ENCODE assay signal across 19 cellular contexts in the genomic region with DNA sequence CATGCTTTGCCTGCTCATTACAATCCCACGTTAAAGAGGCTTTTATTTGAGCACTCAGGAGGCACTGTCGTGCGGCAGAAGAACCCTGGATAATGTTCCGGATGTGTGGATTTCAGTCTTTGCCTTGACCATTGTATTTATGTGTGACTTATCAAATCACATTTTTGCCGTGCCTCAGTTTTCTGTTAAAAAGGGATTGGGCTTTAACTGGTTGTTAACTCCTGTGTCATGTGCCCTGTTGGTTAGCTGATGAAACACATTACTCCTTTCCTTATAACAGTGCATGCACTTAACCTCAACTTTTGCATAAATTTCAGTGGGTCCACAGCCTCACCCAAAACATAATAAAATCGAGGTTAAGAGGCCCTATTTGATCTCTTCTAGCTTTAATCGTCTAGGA. TPM values are rescaled to one million over a fixed set of nuclear protein-coding genes. Genes with fewer than 3 reads are reported as not detected.
DNase-seq lines count a peak whose midpoint lies in the region; ATAC-seq lines count a peak whose summit lies in the region.
"Had no signal": no experiment of that assay in that cellular context is flagged by ENCODE, and none has a peak within 500 bp of the region (broad histone marks: within the 10 kb centered on the region; RNA-seq: fewer than 3 reads in every experiment).

No MANE protein-coding gene starts in this region.

- no peak overlapping the region for H4K91ac ChIP-seq in mesenchymal stem cell (ENCODE audit: low read length)

- no peaks in the 10 kb centered on the region for H3K9me3 ChIP-seq in mesenchymal stem cell (ENCODE audit: control insufficient read depth, low read length)
- H3K9me3 ChIP-seq: gastrocnemius medialis had no signal

- H3K27ac Mint-ChIP-seq in activated T-helper 17 cell treated with anti-CD3 and anti-CD28 coated beads, Interleukin-2, amount 50 U/mL, for 72 hours: no peak overlapping the region
- H3K27ac Mint-ChIP-seq: activated B cell treated with CpG ODN at 0.5 μM for 24 hours, B cell, HFFc6, naive B cell had no signal

- H3K4me1 Mint-ChIP-seq in activated T-helper 17 cell treated with anti-CD3 and anti-CD28 coated beads, Interleukin-2, amount 50 U/mL, for 72 hours: peaks cover under 1% of the 10 kb centered on the region
- H3K4me1 Mint-ChIP-seq: naive B cell had no signal

- DNase-seq in mesenchymal stem cell (no peak), NCI-H82 treated with DMSO at 0.1 percent for 48 hours (lab: John Stamatoyannopoulos, UW; ENCODE audit: unreplicated experiment) (no peak), NCI-H1105 (lab: John Stamatoyannopoulos, UW) (no peak), NCI-H2029 treated with DMSO at 0.1 percent for 48 hours (lab: John Stamatoyannopoulos, UW) (no peak)
- DNase-seq: activated B cell treated with CpG ODN at 0.5 μM for 24 hours; activated T-cell treated with anti-CD3 and anti-CD28 coated beads, Interleukin-2, amount 50 U/mL, for 1 hour; gastrocnemius medialis; HFFc6; islet precursor cell; naive B cell; NCI-H1436; NCI-H82; stimulated activated CD4-positive, alpha-beta T cell treated with anti-CD3 and anti-CD28 coated beads, Interleukin-4, amount 100 ng/mL, for 24 hours; stimulated activated naive CD4-positive, alpha-beta T cell treated with Interleukin-2 at 50 U/mL for 16 hours had no signal

- WGBS in mesenchymal stem cell: 69% methylated on average over 7 of the region's 7 CpGs

- no peak overlapping the region for H3K27ac ChIP-seq in mesenchymal stem cell (ENCODE audit: low read length, poor library complexity, severe bottlenecking)
- H3K27ac ChIP-seq: gastrocnemius medialis had no signal

- H4K8ac ChIP-seq in mesenchymal stem cell (ENCODE audit: low read length): no peak overlapping the region

- peaks cover 3% of the 10 kb centered on the region for H3K4me1 ChIP-seq in mesenchymal stem cell (ENCODE audit: control insufficient read depth, insufficient read depth, low read depth, low read length)
- H3K4me1 ChIP-seq: gastrocnemius medialis had no signal

- H3K27me3 Mint-ChIP-seq in activated T-helper 17 cell treated with anti-CD3 and anti-CD28 coated beads, Interleukin-2, amount 50 U/mL, for 72 hours: no peaks in the 10 kb centered on the region
- H3K27me3 Mint-ChIP-seq: activated B cell treated with CpG ODN at 0.5 μM for 24 hours, B cell had no signal

- H3K9me3 Mint-ChIP-seq in activated T-helper 17 cell treated with anti-CD3 and anti-CD28 coated beads, Interleukin-2, amount 50 U/mL, for 72 hours: no peaks in the 10 kb centered on the region
- H3K9me3 Mint-ChIP-seq: activated B cell treated with CpG ODN at 0.5 μM for 24 hours, HFFc6, naive B cell had no signal

- H2BK5ac ChIP-seq in mesenchymal stem cell (ENCODE audit: low read depth, low read length, poor library complexity, severe bottlenecking): no peak overlapping the region

- H2BK12ac ChIP-seq in mesenchymal stem cell (ENCODE audit: low read length in 2 of 2): no peak overlapping the region

- H3K36me3 Mint-ChIP-seq in activated T-helper 17 cell treated with anti-CD3 and anti-CD28 coated beads, Interleukin-2, amount 50 U/mL, for 72 hours (ENCODE audit: low read depth): no peaks in the 10 kb centered on the region
- H3K36me3 Mint-ChIP-seq: naive B cell had no signal

- H3K14ac ChIP-seq in mesenchymal stem cell (ENCODE audit: low read length in 2 of 2): no peak overlapping the region

- no peak overlapping the region for H3K4me3 ChIP-seq in mesenchymal stem cell (ENCODE audit: insufficient read depth in 1 of 2, low read depth in 1 of 2, low read length in 2 of 2)
- H3K4me3 ChIP-seq: gastrocnemius medialis had no signal

- no peak overlapping the region for H3K18ac ChIP-seq in mesenchymal stem cell (ENCODE audit: low read depth in 1 of 2, low read length in 2 of 2)

- no peaks in the 10 kb centered on the region for H3K36me3 ChIP-seq in mesenchymal stem cell (ENCODE audit: control insufficient read depth in 1 of 2, insufficient read depth in 2 of 2, low read depth in 1 of 2, low read length in 2 of 2)
- H3K36me3 ChIP-seq: gastrocnemius medialis had no signal

- no peak overlapping the region for H3K23ac ChIP-seq in mesenchymal stem cell (ENCODE audit: low read length in 2 of 2)

- no peak overlapping the region for H3K4me2 ChIP-seq in mesenchymal stem cell (ENCODE audit: low read length, poor library complexity, severe bottlenecking)

- H2BK15ac ChIP-seq in mesenchymal stem cell (ENCODE audit: low read depth, poor library complexity, severe bottlenecking): no peak overlapping the region

- no peak overlapping the region for H2BK120ac ChIP-seq in mesenchymal stem cell (ENCODE audit: low read depth, low read length)

- no peak overlapping the region for H2AFZ ChIP-seq in mesenchymal stem cell (ENCODE audit: low read depth, low read length)

- H3K27me3 ChIP-seq in mesenchymal stem cell (ENCODE audit: control insufficient read depth in 1 of 2, insufficient read depth in 1 of 2, low read length in 2 of 2): no peaks in the 10 kb centered on the region
- H3K27me3 ChIP-seq: gastrocnemius medialis had no signal

- H3K4me3 Mint-ChIP-seq in activated T-helper 17 cell treated with anti-CD3 and anti-CD28 coated beads, Interleukin-2, amount 50 U/mL, for 72 hours: peak overlapping the region; percentile 16
- H3K4me3 Mint-ChIP-seq: activated B cell treated with CpG ODN at 0.5 μM for 24 hours, B cell, HFFc6, naive B cell had no signal

- H2AK5ac ChIP-seq in mesenchymal stem cell (ENCODE audit: low read length, severe bottlenecking): no peak overlapping the region

- no peaks in the 10 kb centered on the region for H3K79me1 ChIP-seq in mesenchymal stem cell (replicated peaks; ENCODE audit: low read length, poor library complexity, severe bottlenecking)

- H3K9ac ChIP-seq in mesenchymal stem cell (ENCODE audit: low read length): no peak overlapping the region

- H3K4ac ChIP-seq in mesenchymal stem cell (ENCODE audit: low read depth in 1 of 2, low read length in 2 of 2): no peak overlapping the region

- ATAC-seq in GM18858 (IDR thresholded peaks at IDR 0.05; ENCODE audit: unreplicated experiment): peak; percentile 60
- ATAC-seq in GM21447 (IDR thresholded peaks at IDR 0.05; ENCODE audit: unreplicated experiment): peak; percentile 61
- ATAC-seq in HG03103 (IDR thresholded peaks at IDR 0.05; ENCODE audit: low read depth, unreplicated experiment): peak; percentile 62
- ATAC-seq in activated T-helper 17 cell treated with anti-CD3 and anti-CD28 coated beads, Interleukin-2, amount 50 U/mL, for 72 hours (replicated peaks): peak; percentile 72
- ATAC-seq: gastrocnemius medialis had no signal

RNA-seq across cellular contexts. Expression of gene NAB1, which starts 52.7 kb away (rescaled TPM):
- total RNA-seq in activated T-helper 17 cell treated with anti-CD3 and anti-CD28 coated beads, Interleukin-2, amount 50 U/mL, for 72 hours: 10 to 100 TPM; 35.6 to 44.7 TPM
- polyA plus RNA-seq in mesenchymal stem cell (2013, experiment 1 of 2): 13.4 TPM
- 13.5 TPM for polyA plus RNA-seq in mesenchymal stem cell (2013, experiment 2 of 2)
